In the genomic region with DNA sequence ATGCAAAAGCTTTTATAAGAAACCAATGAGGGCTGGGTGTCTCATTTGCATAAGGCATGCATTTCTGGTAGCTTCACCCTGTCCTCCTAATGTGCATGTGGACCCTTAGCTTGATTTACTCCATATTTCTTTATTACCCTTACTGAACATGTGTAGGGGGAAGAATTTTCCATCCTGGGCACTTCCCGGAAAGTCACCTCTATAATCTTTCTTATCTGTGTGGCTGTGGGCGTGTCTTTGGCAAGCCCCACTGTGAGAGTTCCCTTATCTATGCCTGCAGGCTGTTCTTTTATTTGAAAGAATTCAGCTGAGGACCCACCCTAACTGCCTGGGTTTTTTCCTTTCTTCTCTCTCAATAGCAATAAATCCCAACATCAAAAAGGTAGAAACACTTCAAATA, we compare ENCODE assay signal across 16 cellular contexts.
"Had no signal": no experiment of that assay in that cellular context is flagged by ENCODE, and none has a peak within 500 bp of the region (broad histone marks: within the 10 kb centered on the region; RNA-seq: fewer than 3 reads in every experiment).

No MANE protein-coding gene starts in this region.

- H3K27me3 Mint-ChIP-seq: activated naive CD8-positive, alpha-beta T cell treated with anti-CD3 and anti-CD28 coated beads, Interleukin-2, amount 50 U/mL, for 24 hours; naive thymus-derived CD8-positive, alpha-beta T cell; stimulated activated naive B cell treated with anti-CD40 and anti-IgM and Interleukin-4, amounts not matched to agents 10 μg/mL and 1 μg/mL and 100 μg/mL, for 72 hours had no signal

- ATAC-seq: activated CD8-positive, alpha-beta T cell treated with anti-CD3 and anti-CD28 coated beads, Interleukin-2, amount 10 ng/mL, durations not matched to agents 7 days and 5 days; activated naive CD8-positive, alpha-beta T cell treated with anti-CD3 and anti-CD28 coated beads, Interleukin-2, amount 50 U/mL, for 24 hours; lower lobe of right lung; naive thymus-derived CD8-positive, alpha-beta T cell; right lobe of liver; stimulated activated naive B cell treated with anti-CD40 and anti-IgM and Interleukin-4, amounts not matched to agents 10 μg/mL and 1 μg/mL and 100 μg/mL, for 72 hours had no signal

- DNase-seq: activated CD4-positive, alpha-beta T cell treated with anti-CD3 and anti-CD28 coated beads for 4 hours; activated CD8-positive, alpha-beta memory T cell treated with anti-CD3 and anti-CD28 coated beads, Interleukin-2, amount 50 U/mL, for 48 hours; activated CD8-positive, alpha-beta T cell treated with anti-CD3 and anti-CD28 coated beads, Interleukin-2, amount 10 ng/mL, durations not matched to agents 7 days and 5 days; activated naive CD4-positive, alpha-beta T cell; activated naive CD8-positive, alpha-beta T cell treated with anti-CD3 and anti-CD28 coated beads, Interleukin-2, amount 50 U/mL, for 24 hours; kidney glomerular epithelial cell; lower lobe of right lung; midbrain; naive thymus-derived CD8-positive, alpha-beta T cell; right lobe of liver; stimulated activated CD4-positive, alpha-beta T cell treated with anti-CD3 and anti-CD28 coated beads, Interleukin-2, amount 100 ng/mL, for 24 hours; stimulated activated naive B cell treated with anti-CD40 and anti-IgM and Interleukin-4, amounts not matched to agents 10 μg/mL and 1 μg/mL and 100 μg/mL, for 72 hours; substantia nigra; T-helper 9 cell; upper lobe of left lung had no signal

- H3K27ac Mint-ChIP-seq: activated CD8-positive, alpha-beta T cell treated with anti-CD3 and anti-CD28 coated beads, Interleukin-2, amount 10 ng/mL, durations not matched to agents 7 days and 5 days; activated naive CD8-positive, alpha-beta T cell treated with anti-CD3 and anti-CD28 coated beads, Interleukin-2, amount 50 U/mL, for 24 hours; naive thymus-derived CD8-positive, alpha-beta T cell; stimulated activated naive B cell treated with anti-CD40 and anti-IgM and Interleukin-4, amounts not matched to agents 10 μg/mL and 1 μg/mL and 100 μg/mL, for 72 hours had no signal

- H3K36me3 Mint-ChIP-seq: naive thymus-derived CD8-positive, alpha-beta T cell; stimulated activated naive B cell treated with anti-CD40 and anti-IgM and Interleukin-4, amounts not matched to agents 10 μg/mL and 1 μg/mL and 100 μg/mL, for 72 hours had no signal

- H3K4me3 ChIP-seq: ascending aorta, lower lobe of right lung, right lobe of liver, upper lobe of left lung had no signal

- H3K4me1 Mint-ChIP-seq: activated naive CD8-positive, alpha-beta T cell treated with anti-CD3 and anti-CD28 coated beads, Interleukin-2, amount 50 U/mL, for 24 hours; naive thymus-derived CD8-positive, alpha-beta T cell; stimulated activated naive B cell treated with anti-CD40 and anti-IgM and Interleukin-4, amounts not matched to agents 10 μg/mL and 1 μg/mL and 100 μg/mL, for 72 hours had no signal

- H3K4me3 Mint-ChIP-seq: activated CD8-positive, alpha-beta T cell treated with anti-CD3 and anti-CD28 coated beads, Interleukin-2, amount 10 ng/mL, durations not matched to agents 7 days and 5 days; activated naive CD8-positive, alpha-beta T cell treated with anti-CD3 and anti-CD28 coated beads, Interleukin-2, amount 50 U/mL, for 24 hours; naive thymus-derived CD8-positive, alpha-beta T cell; stimulated activated naive B cell treated with anti-CD40 and anti-IgM and Interleukin-4, amounts not matched to agents 10 μg/mL and 1 μg/mL and 100 μg/mL, for 72 hours had no signal
